In genomic region chr13:70390968-70391367, GRCh38 we compare ENCODE assay signal across 25 cellular contexts.
"Had no signal": no experiment of that assay in that cellular context is flagged by ENCODE, and none has a peak within 500 bp of the region (broad histone marks: within the 10 kb centered on the region; RNA-seq: fewer than 3 reads in every experiment).

No MANE protein-coding gene starts in this region.

- H3K27me3 ChIP-seq: ascending aorta, cardiac muscle cell, dorsolateral prefrontal cortex, foreskin keratinocyte, heart left ventricle, ovary, right lobe of liver, tibial nerve had no signal

- H3K4me3 ChIP-seq: ascending aorta, cardiac muscle cell, coronary artery, dorsolateral prefrontal cortex, heart left ventricle, ovary, right lobe of liver, tibial nerve had no signal

- FAIRE-seq: TTC549 had no signal

- H3K36me3 ChIP-seq: ascending aorta, cardiac muscle cell, heart left ventricle, ovary, right lobe of liver, tibial nerve, WERI-Rb-1 had no signal

- H3K9me3 ChIP-seq: ascending aorta, heart left ventricle, ovary, right lobe of liver, tibial nerve had no signal

- H3K27ac ChIP-seq: ascending aorta, cardiac muscle cell, coronary artery, dorsolateral prefrontal cortex, foreskin keratinocyte, heart left ventricle, ovary, right lobe of liver, tibial nerve, WERI-Rb-1 had no signal

- H3K4me1 ChIP-seq: ascending aorta, foreskin keratinocyte, heart left ventricle, tibial nerve had no signal

- DNase-seq: activated CD4-positive, alpha-beta memory T cell treated with anti-CD3 and anti-CD28 coated beads for 36 hours; activated CD4-positive, alpha-beta T cell treated with anti-CD3 and anti-CD28 coated beads, Interleukin-2, amount 10 ng/mL, durations not matched to agents 24 days and 14 days; activated CD4-positive, CD25-positive, alpha-beta regulatory T cell treated with anti-CD3 and anti-CD28 coated beads, Interleukin-2, amount 50 U/mL, for 72 hours; activated CD8-positive, alpha-beta memory T cell treated with anti-CD3 and anti-CD28 coated beads, Interleukin-2, amount 50 U/mL, for 4 hours; activated gamma-delta T cell; activated naive CD4-positive, alpha-beta T cell treated with anti-CD3 and anti-CD28 coated beads, Interleukin-2, amount 10 ng/mL, durations not matched to agents 7 days and 5 days; activated naive CD8-positive, alpha-beta T cell treated with anti-CD3 and anti-CD28 coated beads, Interleukin-2, amount 10 ng/mL, durations not matched to agents 7 days and 5 days; activated T-cell treated with anti-CD3 and anti-CD28 coated beads, Interleukin-2, amount 50 U/mL, for 24 hours; cerebellar nuclear complex; dorsolateral prefrontal cortex; effector memory CD8-positive, alpha-beta T cell; foreskin keratinocyte; heart left ventricle; midbrain; naive thymus-derived CD4-positive, alpha-beta T cell; ovary; stimulated activated CD4-positive, alpha-beta T cell treated with anti-CD3 and anti-CD28 coated beads, Interleukin-2, amount 100 ng/mL, for 48 hours; stimulated activated naive CD4-positive, alpha-beta T cell treated with Interleukin-2 at 50 U/mL for 16 hours; WERI-Rb-1 had no signal
